10 cellular contexts compared by ENCODE assay signal in the genomic region with DNA sequence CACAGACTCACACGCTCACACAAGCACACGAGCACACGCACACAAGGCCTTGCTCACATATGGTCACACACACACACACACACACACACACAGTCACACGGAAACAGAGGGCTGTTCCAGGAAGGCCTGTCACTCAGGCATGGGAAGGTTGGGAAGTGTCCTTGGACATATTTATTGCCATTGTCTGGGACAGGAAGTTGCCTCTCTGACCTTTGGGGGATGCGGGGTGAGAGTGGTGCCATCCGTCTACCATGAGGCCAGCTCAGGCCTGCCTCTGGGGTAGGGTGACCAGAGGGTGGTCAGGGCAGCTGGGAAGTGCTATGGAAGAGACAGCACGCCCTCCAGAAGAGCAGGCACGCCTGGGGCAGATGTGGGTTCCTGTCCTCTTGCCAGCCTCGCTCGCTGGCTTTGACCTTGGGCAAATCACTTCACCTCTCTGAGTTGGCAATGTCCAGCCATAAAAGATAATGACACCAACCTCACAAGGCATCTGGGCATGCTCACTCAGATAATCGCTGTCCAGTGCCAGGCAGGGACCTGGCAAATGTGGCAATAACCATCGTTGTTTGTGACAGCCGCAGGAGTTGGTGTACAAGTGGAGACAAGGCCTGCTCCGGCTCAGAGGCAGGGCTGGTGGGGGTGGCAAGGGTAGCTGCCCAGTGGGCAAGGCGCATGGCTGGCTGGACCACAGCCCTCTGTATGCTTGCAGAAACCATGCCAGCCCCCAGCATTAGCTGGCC. TPM values are rescaled to one million over a fixed set of nuclear protein-coding genes. Genes with fewer than 3 reads are reported as not detected.
DNase-seq lines count a peak whose midpoint lies in the region; ATAC-seq, FAIRE-seq and TF ChIP-seq lines count a peak whose summit lies in the region.
"Had no signal": no experiment of that assay in that cellular context is flagged by ENCODE, and none has a peak within 500 bp of the region (broad histone marks: within the 10 kb centered on the region; RNA-seq: fewer than 3 reads in every experiment).

No MANE protein-coding gene starts in this region.

- ATAC-seq in left ventricle myocardium superior (peak; percentile 87), GM19324 (IDR thresholded peaks at IDR 0.05; ENCODE audit: low FRiP score, unreplicated experiment) (no peak)

- no peak overlapping the region for H2AFZ ChIP-seq in astrocyte (ENCODE audit: low read depth, low read length)
- H2AFZ ChIP-seq in parathyroid adenoma: peak overlapping the region; percentile 42

- H3K36me3 Mint-ChIP-seq in Caco-2 (ENCODE audit: insufficient read depth, unreplicated experiment) (peaks cover 52% of the 10 kb centered on the region), astrocyte (ENCODE audit: low read depth, unreplicated experiment) (peaks cover 4% of the 10 kb centered on the region)

- H3K4me1 ChIP-seq in Caco-2 (peaks cover 7% of the 10 kb centered on the region), astrocyte (ENCODE audit: insufficient read depth, low read length) (peaks cover 6% of the 10 kb centered on the region), parathyroid adenoma (peaks cover 6% of the 10 kb centered on the region), BE2C (no peaks in the 10 kb centered on the region)

- DNase-seq in Caco-2 (no peak), astrocyte (ENCODE audit: low read depth) (no peak), left ventricle myocardium superior (peak; percentile 81), iPS-NIHi11 (ENCODE audit: low spot score) (no peak), BE2C (no peak), NCI-H146 (lab: John Stamatoyannopoulos, UW) (no peak)

- H3K9me3 Mint-ChIP-seq in Caco-2 (ENCODE audit: unreplicated experiment): no peaks in the 10 kb centered on the region
- no peaks in the 10 kb centered on the region for H3K9me3 Mint-ChIP-seq in astrocyte (ENCODE audit: unreplicated experiment)

- H3K27ac ChIP-seq in astrocyte (ENCODE audit: low read depth, low read length) (no peak overlapping the region), parathyroid adenoma (peak overlapping the region; percentile 36)

- H3K27me3 ChIP-seq in Caco-2 (replicated peaks; ENCODE audit: control insufficient read depth, insufficient read depth, low read length) (no peaks in the 10 kb centered on the region), astrocyte (ENCODE audit: insufficient read depth, low read length) (no peaks in the 10 kb centered on the region), parathyroid adenoma (ENCODE audit: control insufficient read depth, insufficient read depth, low read length) (no peaks in the 10 kb centered on the region), BE2C (no peaks in the 10 kb centered on the region)

- TF ChIP-seq CTCF in Caco-2 (IDR thresholded peaks at IDR 0.05; ENCODE audit: insufficient read depth in 1 of 2, low read depth in 1 of 2, low read length in 1 of 2, severe bottlenecking in 1 of 2, unreplicated experiment in 1 of 2): no peak
- no peak for TF ChIP-seq CTCF in astrocyte (IDR thresholded peaks at IDR 0.05; ENCODE audit: insufficient read depth, low read depth, low read length)
- TF ChIP-seq CTCF in parathyroid adenoma (IDR thresholded peaks at IDR 0.05): no peak
- TF ChIP-seq CTCF in BE2C (IDR thresholded peaks at IDR 0.05; ENCODE audit: low read depth, low read length): no peak

- no TSS peak for BruUV-seq in Caco-2 (replicated peaks; lab: Mats Ljungman, UMichigan)

- peaks cover 18% of the 10 kb centered on the region for H4K20me1 ChIP-seq in astrocyte (ENCODE audit: insufficient read depth, low read length)

- CTCF ChIA-PET in Caco-2 (lab: Charles Lee): interaction anchor here (2.0 kb wide), 1 partner anchor 7 kb away, joined by 13 read pairs; the partner anchor contains the start of gene GUCA2A

- H3K9me3 ChIP-seq in Caco-2: no peaks in the 10 kb centered on the region
- no peaks in the 10 kb centered on the region for H3K9me3 ChIP-seq in astrocyte (ENCODE audit: insufficient read depth, low read depth, low read length)
- no peaks in the 10 kb centered on the region for H3K9me3 ChIP-seq in parathyroid adenoma (ENCODE audit: control insufficient read depth, low read length)
- no peaks in the 10 kb centered on the region for H3K9me3 ChIP-seq in BE2C

- H3K79me2 ChIP-seq in astrocyte (ENCODE audit: insufficient read depth, low read length) (no peaks in the 10 kb centered on the region), parathyroid adenoma (no peaks in the 10 kb centered on the region)

- no peak for FAIRE-seq in astrocyte (lab: Jason Lieb, UNC)

- H3K36me3 ChIP-seq in Caco-2 (ENCODE audit: control insufficient read depth, insufficient read depth, low read length): peaks cover 1% of the 10 kb centered on the region
- no peaks in the 10 kb centered on the region for H3K36me3 ChIP-seq in astrocyte (ENCODE audit: insufficient read depth, low read length)
- H3K36me3 ChIP-seq in parathyroid adenoma (ENCODE audit: control insufficient read depth, insufficient read depth, low read length): no peaks in the 10 kb centered on the region
- H3K36me3 ChIP-seq in BE2C: no peaks in the 10 kb centered on the region

- H3K9ac ChIP-seq in astrocyte (ENCODE audit: low read length) (no peak overlapping the region), parathyroid adenoma (no peak overlapping the region)

- H3K4me1 Mint-ChIP-seq in Caco-2 (ENCODE audit: low read depth, unreplicated experiment) (peaks cover 16% of the 10 kb centered on the region), astrocyte (ENCODE audit: low read depth, unreplicated experiment) (peaks cover 25% of the 10 kb centered on the region)

- intact Hi-C loops in Caco-2 (cut with micrococcal nuclease; ENCODE audit: unreplicated experiment) (loop anchor here (1.0 to 10.0 kb wide), 3 partner anchors 25 to 292 kb away; partner anchors contain the start of gene CCDC30), left ventricle myocardium superior (cut with micrococcal nuclease) (loop anchor here (10.0 kb wide), 1 partner anchor 152 kb away; no protein-coding TSS in a partner anchor)

- peak overlapping the region; percentile 29 for H3K27ac Mint-ChIP-seq in Caco-2 (ENCODE audit: unreplicated experiment)
- peak overlapping the region; percentile 2 for H3K27ac Mint-ChIP-seq in astrocyte (ENCODE audit: unreplicated experiment)

- no peak overlapping the region for H3K4me3 Mint-ChIP-seq in Caco-2 (ENCODE audit: unreplicated experiment)
- H3K4me3 Mint-ChIP-seq in astrocyte (ENCODE audit: unreplicated experiment): no peak overlapping the region

- H3K27me3 Mint-ChIP-seq in Caco-2 (ENCODE audit: insufficient read depth, unreplicated experiment) (no peaks in the 10 kb centered on the region), astrocyte (ENCODE audit: low read depth, unreplicated experiment) (no peaks in the 10 kb centered on the region)
- H3K27me3 Mint-ChIP-seq: progenitor cell of endocrine pancreas had no signal

- POLR2A ChIA-PET in Caco-2 (lab: Charles Lee): no interaction called here

- H3K4me3 ChIP-seq in Caco-2 (ENCODE audit: low read depth, low read length) (no peak overlapping the region), astrocyte (ENCODE audit: insufficient read depth, low read depth, low read length) (no peak overlapping the region), parathyroid adenoma (ENCODE audit: low read depth, low read length) (no peak overlapping the region), BE2C (ENCODE audit: low read depth, low read length) (no peak overlapping the region)

- H3K4me2 ChIP-seq in astrocyte (ENCODE audit: low read length) (no peak overlapping the region), parathyroid adenoma (ENCODE audit: low read length) (no peak overlapping the region)

RNA-seq across cellular contexts. Expression of gene GUCA2A, which starts 8.0 kb away (rescaled TPM):
- total RNA-seq in Caco-2 (2022) (24.1 and 28.8 TPM in 2 replicates), astrocyte (not detected in 2 replicates), left ventricle myocardium superior (not detected)
- not detected for polyA plus RNA-seq in BE2C (2012; ENCODE audit: insufficient read depth, insufficient read length, low read depth)
- total RNA-seq: progenitor cell of endocrine pancreas; T-helper 2 cell treated with Interferon-gamma antibody and Interleukin-4, amounts not matched to agents 100 ng/mL and 5 ng/mL, for 36 hours had no signal

RNA-seq across cellular contexts. Expression of gene GUCA2B, which starts 19.4 kb away (rescaled TPM):
- total RNA-seq in Caco-2 (2022): 0.75 TPM in 1 of 2 replicates, not detected in the other
- not detected in 2 replicates for total RNA-seq in astrocyte
- not detected for total RNA-seq in left ventricle myocardium superior
- not detected for polyA plus RNA-seq in BE2C (2012; ENCODE audit: insufficient read depth, insufficient read length, low read depth)
- total RNA-seq: T-helper 2 cell treated with Interferon-gamma antibody and Interleukin-4, amounts not matched to agents 100 ng/mL and 5 ng/mL, for 36 hours had no signal

Comparison
In these comparisons a context has a peak if more than half of its experiments do, and no peak if none do; other contexts are left out.
1. RNA of gene GUCA2A, which starts 8.0 kb away (total RNA-seq): 24.1 to 28.8 TPM in Caco-2; not detected in left ventricle myocardium superior (single experiment) and not detected in astrocyte; every median in the first group is over 10 times any median in the second.